ENCODE assay signal across 11 cellular contexts in the genomic region with DNA sequence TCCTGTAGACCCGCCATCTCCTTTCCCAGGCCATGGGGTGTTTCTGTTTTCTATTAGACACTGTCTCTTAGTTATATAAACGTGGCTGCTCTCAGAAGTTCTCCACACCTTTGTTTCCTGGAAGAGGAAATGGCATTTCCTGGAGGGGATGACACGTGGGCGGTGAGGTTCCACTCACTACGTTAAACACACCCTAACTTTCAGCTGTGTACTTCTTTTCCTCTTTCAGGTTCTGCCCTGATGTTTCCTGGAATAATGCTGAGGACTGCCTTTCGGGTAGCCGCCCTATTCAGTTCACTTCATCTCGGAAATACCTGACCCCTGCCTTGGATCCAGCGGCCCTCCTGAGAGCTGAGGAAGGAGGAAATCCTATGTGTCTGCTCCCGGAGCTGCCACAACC. TPM values are rescaled to one million over a fixed set of nuclear protein-coding genes. Genes with fewer than 3 reads are reported as not detected.
A peak's percentile ranks its signal among the peaks of the same experiment; 100 is the strongest.
DNase-seq lines count a peak whose midpoint lies in the region; ATAC-seq and TF ChIP-seq lines count a peak whose summit lies in the region.
"Had no signal": no experiment of that assay in that cellular context is flagged by ENCODE, and none has a peak within 500 bp of the region (broad histone marks: within the 10 kb centered on the region; RNA-seq: fewer than 3 reads in every experiment).

No MANE protein-coding gene starts in this region.

- no peak for TF ChIP-seq POLR2A in suprapubic skin (IDR thresholded peaks at IDR 0.05)

- 76% methylated on average over 10 of the region's 10 CpGs for WGBS in suprapubic skin
- WGBS in aorta, 2 donors: 83 to 88% methylated on average over 10 of the region's 10 CpGs

- H3K9me3 ChIP-seq in suprapubic skin: no peaks in the 10 kb centered on the region
- no peaks in the 10 kb centered on the region for H3K9me3 ChIP-seq in aorta (ENCODE audit: control insufficient read depth, low read length)
- H3K9me3 ChIP-seq: vagina had no signal

- no peak for TF ChIP-seq EP300 in suprapubic skin (IDR thresholded peaks at IDR 0.05)

- peaks cover 42% of the 10 kb centered on the region for H3K27me3 ChIP-seq in suprapubic skin
- H3K27me3 ChIP-seq in aorta (ENCODE audit: control insufficient read depth in 1 of 2, insufficient read depth in 2 of 2, low read length in 1 of 2): no peaks in the 10 kb centered on the region
- H3K27me3 ChIP-seq: vagina had no signal

- no peak overlapping the region for H3K27ac ChIP-seq in suprapubic skin
- H3K27ac ChIP-seq in aorta (ENCODE audit: low read depth in 1 of 2, low read length in 2 of 2): no peak overlapping the region
- H3K27ac ChIP-seq: SK-N-MC, vagina had no signal

- no peaks in the 10 kb centered on the region for H3K36me3 ChIP-seq in suprapubic skin
- no peaks in the 10 kb centered on the region for H3K36me3 ChIP-seq in aorta (ENCODE audit: control insufficient read depth in 1 of 2, insufficient read depth in 2 of 2, low read length in 1 of 2)
- H3K36me3 ChIP-seq: vagina had no signal

- ATAC-seq in HG02759 (IDR thresholded peaks at IDR 0.05; ENCODE audit: unreplicated experiment) (no peak), HG03571 (IDR thresholded peaks at IDR 0.05; ENCODE audit: unreplicated experiment) (no peak), aorta (ENCODE audit: low FRiP score) (no peak)

- intact Hi-C loops in aorta (cut with DNase I): loop anchor here in 1 of 2 donors (10.0 kb wide), 1 partner anchor 91 kb away; no protein-coding TSS in a partner anchor

- peak; percentile 83 for DNase-seq in activated CD4-positive, alpha-beta T cell treated with anti-CD3 and anti-CD28 coated beads for 48 hours
- DNase-seq in activated naive CD4-positive, alpha-beta T cell treated with Interleukin-2 at 50 U/mL for 16 hours: peak; percentile 80
- peak; percentile 86 for DNase-seq in stimulated activated CD4-positive, alpha-beta T cell treated with anti-CD3 and anti-CD28 coated beads, Interleukin-15, amount 100 ng/mL, for 24 hours
- DNase-seq in suprapubic skin (ENCODE audit: low spot score in 2 of 2) (no peak), aorta (no peak)
- DNase-seq: DMS79 treated with DMSO at 0.1 percent for 48 hours, NCI-H526 treated with DMSO at 0.1 percent for 48 hours had no signal

- TF ChIP-seq CTCF in suprapubic skin (IDR thresholded peaks at IDR 0.05): no peak

- H3K4me3 ChIP-seq in suprapubic skin: no peak overlapping the region
- H3K4me3 ChIP-seq in aorta (ENCODE audit: low read length in 2 of 2): no peak overlapping the region
- H3K4me3 ChIP-seq: SK-N-MC, vagina had no signal

- peaks cover 8% of the 10 kb centered on the region for H3K4me1 ChIP-seq in suprapubic skin
- H3K4me1 ChIP-seq in aorta (ENCODE audit: control insufficient read depth in 1 of 2, insufficient read depth in 2 of 2, low read length in 2 of 2): no peaks in the 10 kb centered on the region
- H3K4me1 ChIP-seq: vagina had no signal

RNA-seq across cellular contexts. Expression of a gene that starts 3.4 kb away (rescaled TPM):
- total RNA-seq in suprapubic skin (1 to 10 TPM in 1 of 4 donors, under 1 TPM in 1, not detected in 2; 0.51 to 1.0 TPM), aorta (1 to 10 TPM in 1 of 2 donors, under 1 TPM in 1; 0.45 to 1.1 TPM)
- polyA plus RNA-seq in aorta: 1 to 10 TPM in 1 of 2 donors, not detected in 1; 1.3 TPM

Comparison
In these comparisons a context has a peak if more than half of its experiments do, and no peak if none do; other contexts are left out.
1. DNase-seq: peak in activated CD4-positive, alpha-beta T cell treated with anti-CD3 and anti-CD28 coated beads for 48 hours (single experiment), activated naive CD4-positive, alpha-beta T cell treated with Interleukin-2 at 50 U/mL for 16 hours (single experiment) and stimulated activated CD4-positive, alpha-beta T cell treated with anti-CD3 and anti-CD28 coated beads, Interleukin-15, amount 100 ng/mL, for 24 hours (single experiment); none in suprapubic skin (0 of 2) and aorta (0 of 2).